1 cellular context compared by ENCODE assay signal in the genomic region with DNA sequence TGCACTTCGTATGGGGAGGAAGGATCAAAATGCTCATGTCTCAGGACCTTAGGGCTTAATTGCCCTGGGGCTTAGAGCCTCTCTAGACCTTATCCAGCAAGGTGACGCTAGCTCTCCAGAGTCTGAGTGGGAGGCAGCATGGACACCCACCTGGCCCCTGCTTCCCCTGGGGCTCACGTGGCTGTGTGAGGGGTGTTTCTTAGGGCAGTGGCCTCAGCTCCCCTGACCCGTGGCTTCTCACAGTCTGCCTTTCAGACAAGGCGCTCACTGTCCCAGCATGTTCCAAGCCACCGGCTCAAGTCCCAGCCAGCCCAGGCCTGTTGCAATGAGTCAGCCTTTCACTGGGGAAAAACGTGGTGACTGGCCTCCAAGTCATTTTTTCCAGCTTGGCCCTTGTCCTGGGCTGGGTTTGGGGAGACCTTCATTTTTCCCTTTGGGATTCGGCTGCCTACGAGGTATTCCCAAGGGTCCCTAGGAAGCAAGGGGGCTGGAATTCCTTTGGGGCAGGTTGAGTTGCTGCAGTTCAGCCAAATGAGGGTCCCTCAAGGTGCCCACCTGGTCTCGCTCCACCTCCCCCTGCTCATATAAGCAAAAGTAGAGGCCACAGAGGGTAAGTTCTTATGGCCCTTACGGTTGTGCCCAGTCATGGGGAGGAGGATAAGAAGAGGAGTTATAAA.
TF ChIP-seq lines count a peak whose summit lies in the region.

No MANE protein-coding gene starts in this region.

TF ChIP-seq in A549, 52 proteins besides CTCF, POLR2A, EP300 and RAD21 (continued from another document):
- TF ChIP-seq, protein P1, sequence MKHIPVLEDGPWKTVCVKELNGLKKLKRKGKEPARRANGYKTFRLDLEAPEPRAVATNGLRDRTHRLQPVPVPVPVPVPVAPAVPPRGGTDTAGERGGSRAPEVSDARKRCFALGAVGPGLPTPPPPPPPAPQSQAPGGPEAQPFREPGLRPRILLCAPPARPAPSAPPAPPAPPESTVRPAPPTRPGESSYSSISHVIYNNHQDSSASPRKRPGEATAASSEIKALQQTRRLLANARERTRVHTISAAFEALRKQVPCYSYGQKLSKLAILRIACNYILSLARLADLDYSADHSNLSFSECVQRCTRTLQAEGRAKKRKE (CRISPR knock-in tag; IDR thresholded peaks at IDR 0.05; ENCODE audit: low read depth), result peak; percentile 83
- TF ChIP-seq, protein P2, sequence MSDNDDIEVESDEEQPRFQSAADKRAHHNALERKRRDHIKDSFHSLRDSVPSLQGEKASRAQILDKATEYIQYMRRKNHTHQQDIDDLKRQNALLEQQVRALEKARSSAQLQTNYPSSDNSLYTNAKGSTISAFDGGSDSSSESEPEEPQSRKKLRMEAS (IDR thresholded peaks at IDR 0.05), result peak; percentile 90
- TF ChIP-seq MAFK (IDR thresholded peaks at IDR 0.05; ENCODE audit: partially characterized antibody), result peak; percentile 64
- peak; percentile 65 for TF ChIP-seq EHF (CRISPR knock-in tag; IDR thresholded peaks at IDR 0.05)
- no peak for TF ChIP-seq CHD2 (IDR thresholded peaks at IDR 0.05; ENCODE audit: low read length, partially characterized antibody)
- 0 out of 2 replicates have a peak, but pooled peaks have one; percentile 29 for TF ChIP-seq NPAS2 (CRISPR knock-in tag; IDR thresholded peaks at IDR 0.05; ENCODE audit: borderline replicate concordance)
- peak; percentile 31; the same call in 1 of the 2 replicates for TF ChIP-seq FOSB (CRISPR knock-in tag; IDR thresholded peaks at IDR 0.05)
- 0 out of 2 replicates have a peak, but pooled peaks have one; percentile 7 for TF ChIP-seq FOSL2 (IDR thresholded peaks at IDR 0.05)
- peak; percentile 81 for TF ChIP-seq FOSL2 (CRISPR knock-in tag; IDR thresholded peaks at IDR 0.05)
- peak; percentile 87 for TF ChIP-seq HOXB5 (CRISPR knock-in tag; IDR thresholded peaks at IDR 0.05)
- no peak for TF ChIP-seq MAZ (IDR thresholded peaks at IDR 0.05; ENCODE audit: borderline replicate concordance, low read depth, low read length)
- 0 out of 3 replicates have a peak, but pooled peaks have one; percentile 6 for TF ChIP-seq SMC3 (IDR thresholded peaks at IDR 0.05)
- TF ChIP-seq HOXB13 (CRISPR knock-in tag; IDR thresholded peaks at IDR 0.05; ENCODE audit: low read depth), result peak; percentile 73; the same call in 1 of the 2 replicates
